21 cellular contexts compared by ENCODE assay signal in genomic region chr1:177932123-177932522, GRCh38. TPM values are rescaled to one million over a fixed set of nuclear protein-coding genes. Genes with fewer than 3 reads are reported as not detected.
"Had no signal": no experiment of that assay in that cellular context is flagged by ENCODE, and none has a peak within 500 bp of the region (broad histone marks: within the 10 kb centered on the region; RNA-seq: fewer than 3 reads in every experiment).

No MANE protein-coding gene starts in this region.

- H3K4me3 ChIP-seq: K562, SJSA1, SK-N-MC had no signal

- H3K9me3 Mint-ChIP-seq: IgD-negative memory B cell had no signal

- H3K27me3 Mint-ChIP-seq: IgD-negative memory B cell had no signal

- H3K4me1 Mint-ChIP-seq: IgD-negative memory B cell had no signal

- H3K27ac ChIP-seq: SJSA1, SK-N-MC had no signal

- ATAC-seq: K562 had no signal

- H3K36me3 ChIP-seq: SJSA1 had no signal

- H3K4me3 Mint-ChIP-seq: IgD-negative memory B cell had no signal

- H3K36me3 Mint-ChIP-seq: IgD-negative memory B cell had no signal

- H3K9me3 ChIP-seq: SJSA1 had no signal

- H3K27me3 ChIP-seq: SJSA1 had no signal

- H3K27ac Mint-ChIP-seq: IgD-negative memory B cell had no signal

- DNase-seq: MV-4-11, NCI-H1048, NCI-H1105, NCI-H1417, NCI-H1436 treated with DMSO at 0.1 percent for 48 hours, NCI-H1694, NCI-H187 treated with DMSO at 0.1 percent for 48 hours, NCI-H2029 treated with DMSO at 0.1 percent for 48 hours, NCI-H2171 treated with DMSO at 0.1 percent for 48 hours, NCI-H345, NCI-H446 treated with DMSO at 0.1 percent for 48 hours, NCI-H510A treated with DMSO at 0.1 percent for 48 hours, NCI-H526, Right ventricle myocardium superior, RPMI8226, SIG-M5 had no signal

RNA-seq across cellular contexts. Expression of gene SEC16B, which starts 37.7 kb away (rescaled TPM):
- total RNA-seq: K562, MCF 10A had no signal
- polyA plus RNA-seq: IgD-negative memory B cell, K562 had no signal
